Comparison of ENCODE assay signal across 12 cellular contexts in genomic region chr5:181198905-181199519, GRCh38.
DNase-seq lines count a peak whose midpoint lies in the region; ATAC-seq and TF ChIP-seq lines count a peak whose summit lies in the region.
"Had no signal": no experiment of that assay in that cellular context is flagged by ENCODE, and none has a peak within 500 bp of the region (broad histone marks: within the 10 kb centered on the region; RNA-seq: fewer than 3 reads in every experiment).

No MANE protein-coding gene starts in this region.

- H3K4me3 ChIP-seq in NT2/D1 (ENCODE audit: insufficient read length, low read depth), result no peak overlapping the region
- H3K4me3 ChIP-seq: prostate gland had no signal

- ATAC-seq in GM19463 (IDR thresholded peaks at IDR 0.05; ENCODE audit: unreplicated experiment) (peak; percentile 76), HG02885 (IDR thresholded peaks at IDR 0.05; ENCODE audit: poor library complexity, unreplicated experiment) (peak; percentile 78)
- ATAC-seq: HepG2 had no signal

- peak overlapping the region; percentile 32 for H3K9ac ChIP-seq in NT2/D1 (ENCODE audit: insufficient read length, low read depth)

- no peak for TF ChIP-seq CTCF in GM10266 (IDR thresholded peaks at IDR 0.05; ENCODE audit: control insufficient read depth, insufficient read depth, low read depth, missing control alignments)

- peak; percentile 80 for DNase-seq in GM10266 (ENCODE audit: extremely low spot score)
- DNase-seq in NT2/D1 (ENCODE audit: low read depth, low spot score), result no peak
- no peak for DNase-seq in activated CD4-positive, alpha-beta T cell treated with anti-CD3 and anti-CD28 coated beads, Interleukin-2, amount 50 U/mL, for 1 hour
- no peak for DNase-seq in AG08395 (ENCODE audit: low spot score)
- DNase-seq in NCI-H2029 treated with DMSO at 0.1 percent for 48 hours (lab: John Stamatoyannopoulos, UW), result no peak
- no peak for DNase-seq in GOT3 (lab: John Stamatoyannopoulos, UW)
- DNase-seq: NCI-H345, SW 1271 had no signal

- peaks cover 16% of the 10 kb centered on the region for H3K4me1 ChIP-seq in NT2/D1 (ENCODE audit: insufficient read depth, insufficient read length)
- H3K4me1 ChIP-seq: prostate gland had no signal

- H3K36me3 ChIP-seq in NT2/D1 (ENCODE audit: insufficient read depth, insufficient read length, low read length), result no peaks in the 10 kb centered on the region
- H3K36me3 ChIP-seq: prostate gland had no signal

- H3K9me3 ChIP-seq in NT2/D1 (ENCODE audit: insufficient read depth, low read length), result no peaks in the 10 kb centered on the region
- H3K9me3 ChIP-seq: prostate gland had no signal

- H3K27me3 ChIP-seq in NT2/D1 (ENCODE audit: insufficient read depth, insufficient read length), result peaks cover 19% of the 10 kb centered on the region
